8 cellular contexts compared by ENCODE assay signal in genomic region chrX:69503228-69503834, GRCh38. TPM values are rescaled to one million over a fixed set of nuclear protein-coding genes. Genes with fewer than 3 reads are reported as not detected.
DNase-seq lines count a peak whose midpoint lies in the region; ATAC-seq and TF ChIP-seq lines count a peak whose summit lies in the region.

No MANE protein-coding gene starts in this region.

- H3K4me1 ChIP-seq in OCI-LY7 (ENCODE audit: insufficient read depth, low read length, poor library complexity, severe bottlenecking) = peaks cover 21% of the 10 kb centered on the region
- H3K4me1 ChIP-seq in heart right ventricle = peaks cover 0 to 4% (median 0%) of the 10 kb centered on the region in 9 donors
- H3K4me1 ChIP-seq in spleen = peaks cover 0 to 22% (median 3%) of the 10 kb centered on the region in 6 donors

- H3K27me3 ChIP-seq in heart right ventricle = peaks cover 0 to 55% (median 0%) of the 10 kb centered on the region in 7 donors
- peaks cover 0 to 68% (median 27%) of the 10 kb centered on the region in 7 donors for H3K27me3 ChIP-seq in spleen (replicated peaks in 1 of 7)

- H3K4me3 ChIP-seq in OCI-LY7 (ENCODE audit: low read depth, low read length, poor library complexity, severe bottlenecking) (peak overlapping the region; percentile 84), heart right ventricle (peak overlapping the region in 8 of 10 donors; percentile 45 to 59 (median 54)), spleen (peak overlapping the region in 5 of 8 donors; percentile 30 to 71 (median 44))

- H3K79me2 ChIP-seq in OCI-LY7 (ENCODE audit: insufficient read depth, low read depth, low read length) = peaks cover 29% of the 10 kb centered on the region; the same call in 1 of the 2 replicates

- ATAC-seq in heart right ventricle = peak in 7 of 8 donors; percentile 32 to 73 (median 55)
- no peak for ATAC-seq in GM21367 (IDR thresholded peaks at IDR 0.05; ENCODE audit: unreplicated experiment)
- ATAC-seq in GM18873 (IDR thresholded peaks at IDR 0.05; ENCODE audit: low FRiP score, unreplicated experiment) = no peak

- H3K4me1 Mint-ChIP-seq in activated naive CD4-positive, alpha-beta T cell treated with anti-CD3 and anti-CD28 coated beads for 36 hours (ENCODE audit: low read depth) = peaks cover 4% of the 10 kb centered on the region

- H3K27ac ChIP-seq in OCI-LY7 (ENCODE audit: low read depth, low read length, poor library complexity, severe bottlenecking) (peak overlapping the region; percentile 68), heart right ventricle (peak overlapping the region in 3 of 10 donors; percentile 57 to 69 (median 62)), spleen (peak overlapping the region in 1 of 8 donors; percentile 36)

- WGBS in heart right ventricle, 2 donors = 20 to 21% methylated on average over 18 of the region's 18 CpGs
- 22 to 52% (median 41%) methylated on average over 9 to 18 of the region's 18 CpGs for WGBS in spleen, 5 donors

- H3K9me3 Mint-ChIP-seq in activated naive CD4-positive, alpha-beta T cell treated with anti-CD3 and anti-CD28 coated beads for 36 hours = no peaks in the 10 kb centered on the region

- no peaks in the 10 kb centered on the region for H4K20me1 ChIP-seq in OCI-LY7 (ENCODE audit: insufficient read depth, low read length)

- H3K27ac Mint-ChIP-seq in activated naive CD4-positive, alpha-beta T cell treated with anti-CD3 and anti-CD28 coated beads for 36 hours = no peak overlapping the region

- peak overlapping the region; percentile 21 for H3K4me3 Mint-ChIP-seq in activated naive CD4-positive, alpha-beta T cell treated with anti-CD3 and anti-CD28 coated beads for 36 hours

- peak overlapping the region; percentile 74; the same call in 1 of the 2 replicates for H2AFZ ChIP-seq in OCI-LY7 (ENCODE audit: low read length)

- peaks cover 13% of the 10 kb centered on the region for H3K27me3 Mint-ChIP-seq in activated naive CD4-positive, alpha-beta T cell treated with anti-CD3 and anti-CD28 coated beads for 36 hours (ENCODE audit: low read depth)

- BruUV-seq in OCI-LY7 (replicated peaks; lab: Mats Ljungman, UMichigan) = no TSS peak

- intact Hi-C loops in activated naive CD4-positive, alpha-beta T cell treated with anti-CD3 and anti-CD28 coated beads for 36 hours (cut with micrococcal nuclease) = loop anchor here (2.0 kb wide), 1 partner anchor 629 kb away; the partner anchor contains the start of gene IGBP1
- intact Hi-C loops in OCI-LY7 (cut with micrococcal nuclease; ENCODE audit: unreplicated experiment) = loop anchor here (2.0 to 5.0 kb wide), 2 partner anchors 34 to 115 kb away; no protein-coding TSS in a partner anchor
- intact Hi-C loops in heart right ventricle (cut with DNase I) = no loop called here
- intact Hi-C loops in spleen (cut with DNase I; ENCODE audit: low total_unique reads) = no loop called here

- H3K4me2 ChIP-seq in OCI-LY7 (ENCODE audit: low read length) = peak overlapping the region; percentile 55

- TF ChIP-seq CTCF in OCI-LY7 (conservative IDR thresholded peaks at IDR 0.05; ENCODE audit: low read length) = peak; percentile 48
- peak in 6 of 9 donors; percentile 21 to 47 (median 39) for TF ChIP-seq CTCF in heart right ventricle (IDR thresholded peaks at IDR 0.05)
- TF ChIP-seq CTCF in spleen (IDR thresholded peaks at IDR 0.05 in 8 of 11, conservative IDR thresholded peaks at IDR 0.05 in 3 of 11) = peak in 1 of 11 experiments; percentile 32

- no peak for DNase-seq in activated naive CD4-positive, alpha-beta T cell treated with anti-CD3 and anti-CD28 coated beads for 36 hours
- no peak for DNase-seq in activated naive CD4-positive, alpha-beta T cell treated with Interleukin-2 at 50 U/mL for 16 hours
- DNase-seq in OCI-LY7 (ENCODE audit: low spot score) (peak; percentile 75), heart right ventricle (no peak), spleen (no peak), epidermal melanocyte (ENCODE audit: insufficient read length, low spot score) (no peak)

- TF ChIP-seq POLR2A in spleen (IDR thresholded peaks at IDR 0.05) = no peak

- H3K9me2 ChIP-seq in OCI-LY7 (ENCODE audit: insufficient read depth, low read length) = no peaks in the 10 kb centered on the region

- POLR2A ChIA-PET in OCI-LY7 (lab: Charles Lee) = interaction anchor here (0.6 kb wide), 1 partner anchor 527 kb away, joined by 3 read pairs; no protein-coding TSS in a partner anchor

- CTCF ChIA-PET in activated naive CD4-positive, alpha-beta T cell treated with anti-CD3 and anti-CD28 coated beads for 36 hours (lab: Charles Lee) = interaction anchor here (0.8 to 1.1 kb wide), 3 partner anchors 11 to 594 kb away, joined by 3 to 4 read pairs (median 3); no protein-coding TSS in a partner anchor
- CTCF ChIA-PET in OCI-LY7 (lab: Charles Lee; ENCODE audit: unreplicated experiment) = interaction anchor here (1.0 to 1.2 kb wide), 2 partner anchors 35 to 630 kb away, joined by 4 read pairs; partner anchors contain the start of gene IGBP1

- H3K36me3 Mint-ChIP-seq in activated naive CD4-positive, alpha-beta T cell treated with anti-CD3 and anti-CD28 coated beads for 36 hours (ENCODE audit: low read depth) = no peaks in the 10 kb centered on the region

- H3K36me3 ChIP-seq in OCI-LY7 (ENCODE audit: insufficient read depth, low read length) = peaks cover 7% of the 10 kb centered on the region; the same call in 1 of the 2 replicates
- no peaks in the 10 kb centered on the region for H3K36me3 ChIP-seq in heart right ventricle
- no peaks in the 10 kb centered on the region for H3K36me3 ChIP-seq in spleen

- H3K9me3 ChIP-seq in OCI-LY7 (ENCODE audit: low read length) (no peaks in the 10 kb centered on the region), heart right ventricle (no peaks in the 10 kb centered on the region), spleen (no peaks in the 10 kb centered on the region)

RNA-seq across cellular contexts. Expression of gene NALF2, which starts 0.8 kb away (rescaled TPM):
- under 1 TPM; 0.22 to 0.29 TPM for total RNA-seq in activated naive CD4-positive, alpha-beta T cell treated with anti-CD3 and anti-CD28 coated beads for 36 hours
- 2.8 and 3.3 TPM in 2 replicates for total RNA-seq in OCI-LY7 (2014; rRNA removed; shearing (Covaris generic))
- 7.7 TPM in 2 replicates for total RNA-seq in OCI-LY7 (2022)
- 10 to 100 TPM in 7 of 10 donors, 1 to 10 TPM in 3; 4.5 to 37.6 (median 11.7) TPM for total RNA-seq in heart right ventricle
- polyA plus RNA-seq in heart right ventricle = 10 to 100 TPM in 1 of 2 donors, under 1 TPM in 1; 0.39 to 14.5 TPM
- 1 to 10 TPM in 2 of 7 donors, under 1 TPM in 4, not detected in 1; 0.07 to 3.7 (median 0.46) TPM for total RNA-seq in spleen
- under 1 TPM in 2 of 3 donors, not detected in 1; 0.03 to 0.06 TPM for polyA plus RNA-seq in spleen

Comparison
In these comparisons a context has a peak if more than half of its experiments do, and no peak if none do; other contexts are left out.
1. ATAC-seq: peak in heart right ventricle (7 of 8); none in GM21367 (single experiment) and GM18873 (single experiment).
2. intact Hi-C loops: an anchor here in activated naive CD4-positive, alpha-beta T cell treated with anti-CD3 and anti-CD28 coated beads for 36 hours (2.0 kb wide) and OCI-LY7 (2.0 to 5.0 kb wide); none called in heart right ventricle and spleen.
3. Peak in every context shown above with its lines, with median percentiles within 50 percentile points of each other: H3K4me3 ChIP-seq.